Comparison of ENCODE assay signal across 27 cellular contexts in the genomic region with DNA sequence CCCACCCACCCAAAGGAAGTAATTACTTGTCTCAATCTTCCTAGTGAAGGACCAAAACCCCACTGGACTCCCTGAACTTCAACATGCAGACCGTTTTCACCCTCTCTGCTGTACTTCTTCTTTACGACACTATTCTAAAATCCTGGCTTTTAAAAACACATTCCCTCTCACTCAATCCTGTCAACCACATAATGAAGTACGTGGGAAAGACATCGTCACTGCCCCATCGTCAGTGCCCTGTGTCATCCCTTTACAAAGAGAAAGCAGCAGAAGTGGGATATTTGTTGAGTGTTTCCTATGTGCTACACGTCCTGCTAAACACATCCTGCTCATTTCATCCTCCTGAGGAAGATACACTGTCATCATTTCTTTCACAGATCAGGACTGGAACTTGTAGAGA. TPM values are rescaled to one million over a fixed set of nuclear protein-coding genes. Genes with fewer than 3 reads are reported as not detected.
DNase-seq lines count a peak whose midpoint lies in the region; ATAC-seq and TF ChIP-seq lines count a peak whose summit lies in the region.
"Had no signal": no experiment of that assay in that cellular context is flagged by ENCODE, and none has a peak within 500 bp of the region (broad histone marks: within the 10 kb centered on the region; RNA-seq: fewer than 3 reads in every experiment).

No MANE protein-coding gene starts in this region.

- no peak overlapping the region for H4K8ac ChIP-seq in mesendoderm (ENCODE audit: low read depth, low read length)

- no peak overlapping the region for H2BK120ac ChIP-seq in mesendoderm (ENCODE audit: low read depth, low read length)

- H3K4me3 ChIP-seq in HUES48 (ENCODE audit: low read depth, low read length) (no peak overlapping the region), mesendoderm (ENCODE audit: low read length) (no peak overlapping the region)
- H3K4me3 ChIP-seq: lung, pancreas, SJCRH30, stomach, thyroid gland had no signal

- H3K9me3 Mint-ChIP-seq in CD14-positive monocyte (no peaks in the 10 kb centered on the region), memory B cell (no peaks in the 10 kb centered on the region)
- no peaks in the 10 kb centered on the region for H3K9me3 Mint-ChIP-seq in activated naive CD8-positive, alpha-beta T cell treated with anti-CD3 and anti-CD28 coated beads, Interleukin-2, amount 50 U/mL, for 24 hours
- H3K9me3 Mint-ChIP-seq: activated T-cell treated with anti-CD3 and anti-CD28 coated beads, Interleukin-2, amount 50 U/mL, for 4 hours; immature natural killer cell; nephron progenitor cell had no signal

- intact Hi-C loops in CD14-positive monocyte (cut with micrococcal nuclease), result loop anchor here (5.0 to 10.0 kb wide), 3 partner anchors 52 to 95 kb away; a partner anchor contains a TSS

- peaks cover 85% of the 10 kb centered on the region for H3K4me1 ChIP-seq in HUES48 (ENCODE audit: control insufficient read depth, insufficient read depth, low read length)
- peaks cover 15% of the 10 kb centered on the region for H3K4me1 ChIP-seq in mesendoderm (ENCODE audit: control insufficient read depth, low read depth, low read length)

- H3K27ac ChIP-seq in HUES48 (ENCODE audit: low read depth, low read length), result peak overlapping the region; percentile 90
- no peak overlapping the region for H3K27ac ChIP-seq in mesendoderm (ENCODE audit: low read depth, low read length)
- H3K27ac ChIP-seq: brain microvascular endothelial cell, pancreas, SJCRH30, stomach, thyroid gland, WERI-Rb-1 had no signal

- H3K4me3 Mint-ChIP-seq in CD14-positive monocyte (peak overlapping the region in 1 of 2 donors; percentile 28), memory B cell (no peak overlapping the region)
- H3K4me3 Mint-ChIP-seq in activated naive CD8-positive, alpha-beta T cell treated with anti-CD3 and anti-CD28 coated beads, Interleukin-2, amount 50 U/mL, for 24 hours, result no peak overlapping the region
- H3K4me3 Mint-ChIP-seq: activated T-cell treated with anti-CD3 and anti-CD28 coated beads, Interleukin-2, amount 50 U/mL, for 4 hours; immature natural killer cell; nephron progenitor cell had no signal

- H3K9ac ChIP-seq in HUES48 (ENCODE audit: low read depth, low read length) (peak overlapping the region; percentile 38; the same call in 1 of the 2 replicates), mesendoderm (ENCODE audit: low read length) (no peak overlapping the region)

- no peak overlapping the region for H2BK5ac ChIP-seq in mesendoderm (ENCODE audit: low read length)

- no peak for ATAC-seq in activated naive CD8-positive, alpha-beta T cell treated with anti-CD3 and anti-CD28 coated beads, Interleukin-2, amount 50 U/mL, for 24 hours
- ATAC-seq in memory B cell (ENCODE audit: low read depth) (no peak), GM21723 (IDR thresholded peaks at IDR 0.05; ENCODE audit: unreplicated experiment) (no peak)
- ATAC-seq: activated T-cell treated with anti-CD3 and anti-CD28 coated beads, Interleukin-2, amount 50 U/mL, for 4 hours; left cardiac atrium; pancreas had no signal

- peaks cover 4% of the 10 kb centered on the region for H3K79me1 ChIP-seq in mesendoderm (ENCODE audit: low read length)

- WGBS in mesendoderm (ENCODE audit: extremely low coverage, insufficient coverage, low lambda C conversion rate), result no CpG with 5 or more reads among the region's 6 CpGs

- H3K27me3 ChIP-seq in HUES48 (ENCODE audit: control insufficient read depth, insufficient read depth, low read length) (no peaks in the 10 kb centered on the region), mesendoderm (ENCODE audit: insufficient read depth, low read length, poor library complexity) (no peaks in the 10 kb centered on the region)
- H3K27me3 ChIP-seq: brain microvascular endothelial cell, pancreas, SJCRH30, stomach, thyroid gland had no signal

- DNase-seq in CD14-positive monocyte (ENCODE audit: low spot score) (no peak), memory B cell (ENCODE audit: low spot score in 2 of 2) (no peak), D341Med (ENCODE audit: low spot score) (no peak), mesendoderm (no peak)
- DNase-seq in activated naive CD8-positive, alpha-beta T cell treated with anti-CD3 and anti-CD28 coated beads, Interleukin-2, amount 50 U/mL, for 24 hours, result no peak
- no peak for DNase-seq in activated CD4-positive, CD25-positive, alpha-beta regulatory T cell treated with anti-CD3 and anti-CD28 coated beads, Interleukin-2, amount 50 U/mL, for 72 hours
- DNase-seq: activated T-cell treated with anti-CD3 and anti-CD28 coated beads, Interleukin-2, amount 50 U/mL, for 4 hours; amniotic stem cell; brain microvascular endothelial cell; COR-L47; hippocampal formation; immature natural killer cell; left cardiac atrium; NCI-H1092 treated with DMSO at 0.1 percent for 48 hours; NCI-H187; NCI-H446 treated with DMSO at 0.1 percent for 48 hours; nephron progenitor cell; pancreas; retina; SJCRH30; stomach; T-helper 9 cell; thyroid gland; WERI-Rb-1 had no signal

- no peak overlapping the region for H4K5ac ChIP-seq in mesendoderm (ENCODE audit: low read length)

- H3K4me1 Mint-ChIP-seq in CD14-positive monocyte (peaks cover 52% of the 10 kb centered on the region), memory B cell (peaks cover 32% of the 10 kb centered on the region)
- H3K4me1 Mint-ChIP-seq in activated naive CD8-positive, alpha-beta T cell treated with anti-CD3 and anti-CD28 coated beads, Interleukin-2, amount 50 U/mL, for 24 hours, result peaks cover 71% of the 10 kb centered on the region

- H3K27me3 Mint-ChIP-seq in CD14-positive monocyte (ENCODE audit: low read depth in 3 of 3), result no peaks in the 10 kb centered on the region
- H3K27me3 Mint-ChIP-seq in activated naive CD8-positive, alpha-beta T cell treated with anti-CD3 and anti-CD28 coated beads, Interleukin-2, amount 50 U/mL, for 24 hours, result no peaks in the 10 kb centered on the region
- no peaks in the 10 kb centered on the region for H3K27me3 Mint-ChIP-seq in memory B cell

- H3K56ac ChIP-seq in mesendoderm (ENCODE audit: low read length), result no peak overlapping the region

- H3K4me2 ChIP-seq in mesendoderm (ENCODE audit: low read length), result no peak overlapping the region

- H3K23ac ChIP-seq in mesendoderm (ENCODE audit: low read length), result no peak overlapping the region

- H3K36me3 Mint-ChIP-seq in CD14-positive monocyte (peaks cover 38 to 42% of the 10 kb centered on the region in 2 donors), memory B cell (peaks cover 13% of the 10 kb centered on the region)
- H3K36me3 Mint-ChIP-seq in activated naive CD8-positive, alpha-beta T cell treated with anti-CD3 and anti-CD28 coated beads, Interleukin-2, amount 50 U/mL, for 24 hours (ENCODE audit: low read depth), result peaks cover 47% of the 10 kb centered on the region

- H3K18ac ChIP-seq in mesendoderm (ENCODE audit: low read length), result no peak overlapping the region

- no peak overlapping the region for H2BK15ac ChIP-seq in mesendoderm (replicated peaks; ENCODE audit: low read depth)

- H3K4ac ChIP-seq in mesendoderm (ENCODE audit: low read depth, low read length), result no peak overlapping the region

- H3K79me2 ChIP-seq in mesendoderm (ENCODE audit: control insufficient read depth, insufficient read depth, low read length), result peaks cover 4% of the 10 kb centered on the region

- no peak overlapping the region for H2AK5ac ChIP-seq in mesendoderm (ENCODE audit: low read length)

- H3K36me3 ChIP-seq in HUES48 (ENCODE audit: control insufficient read depth, insufficient read depth, low read length), result no peaks in the 10 kb centered on the region
- H3K36me3 ChIP-seq in mesendoderm (ENCODE audit: control insufficient read depth, insufficient read depth, low read length), result no peaks in the 10 kb centered on the region
- H3K36me3 ChIP-seq: brain microvascular endothelial cell, pancreas, thyroid gland had no signal

- H3K27ac Mint-ChIP-seq in CD14-positive monocyte, result peak overlapping the region; percentile 20 to 94 (median 78)
- peak overlapping the region; percentile 75 for H3K27ac Mint-ChIP-seq in activated naive CD8-positive, alpha-beta T cell treated with anti-CD3 and anti-CD28 coated beads, Interleukin-2, amount 50 U/mL, for 24 hours
- peak overlapping the region; percentile 52 for H3K27ac Mint-ChIP-seq in memory B cell
- H3K27ac Mint-ChIP-seq: nephron progenitor cell had no signal

- no peaks in the 10 kb centered on the region for H3K9me3 ChIP-seq in HUES48 (ENCODE audit: control insufficient read depth, insufficient read depth, low read length)
- H3K9me3 ChIP-seq: pancreas, SJCRH30, stomach, thyroid gland had no signal

- no peak for TF ChIP-seq CTCF in CD14-positive monocyte (IDR thresholded peaks at IDR 0.05)

RNA-seq across cellular contexts. Expression of a gene that starts 54.2 kb away (rescaled TPM):
- 10 to 100 TPM; 39.9 to 44.1 TPM for polyA plus RNA-seq in CD14-positive monocyte
- polyA plus RNA-seq in mesendoderm (2013, experiment 1 of 2), result 93.2 TPM
- polyA plus RNA-seq in mesendoderm (2013, experiment 2 of 2), result 93.8 TPM
